ENCODE assay signal across 8 cellular contexts in genomic region chr14:89954045-89955021, GRCh38. TPM values are rescaled to one million over a fixed set of nuclear protein-coding genes. Genes with fewer than 3 reads are reported as not detected.
DNase-seq lines count a peak whose midpoint lies in the region; ATAC-seq and TF ChIP-seq lines count a peak whose summit lies in the region.

Gene EFCAB11, minus strand, starts transcription at chr14:89954730. Its CDS starts 70 bp downstream, at chr14:89954660.

- intact Hi-C loops in testis (cut with DNase I; ENCODE audit: low total_unique reads) = no loop called here

- H3K9ac ChIP-seq in SK-N-SH = peak within 1 kb of the TSS; percentile 92

- H3K4me2 ChIP-seq in SK-N-SH = peak within 1 kb of the TSS; percentile 90

- TF ChIP-seq POLR2A in testis (IDR thresholded peaks at IDR 0.05) = no peak

- peak; percentile 82 for ATAC-seq in HG02588 (IDR thresholded peaks at IDR 0.05; ENCODE audit: unreplicated experiment)
- ATAC-seq in activated naive CD4-positive, alpha-beta T cell treated with anti-CD3 and anti-CD28 coated beads, Interleukin-2, amount 50 U/mL, for 72 hours = peak; percentile 81 to 83

- H3K36me3 Mint-ChIP-seq in activated naive CD4-positive, alpha-beta T cell treated with anti-CD3 and anti-CD28 coated beads, Interleukin-2, amount 50 U/mL, for 72 hours = peaks cover 28% of the 10 kb centered on the region in 2 donors

- H3K4me1 ChIP-seq in SK-N-SH (ENCODE audit: control insufficient read depth in 1 of 2, insufficient read depth in 2 of 2, low read depth in 1 of 2, low read length in 1 of 2) = peaks cover 10 to 11% of the 10 kb centered on the region in 2 experiments; a peak in 3 of 4 replicates
- peaks cover 7% of the 10 kb centered on the region for H3K4me1 ChIP-seq in testis

- H3K79me2 ChIP-seq in SK-N-SH (ENCODE audit: insufficient read depth) = peaks cover 42% of the 10 kb centered on the region; the same call in 1 of the 2 replicates

- TF ChIP-seq CTCF in GM10248 (IDR thresholded peaks at IDR 0.05; ENCODE audit: control extremely low read depth, extremely low read depth, low read depth, missing control alignments) (peak; percentile 12), SK-N-SH (IDR thresholded peaks at IDR 0.05) (peak; percentile 47), testis (IDR thresholded peaks at IDR 0.05) (peak in 1 of 3 experiments; percentile 35)

- H3K9me3 ChIP-seq in SK-N-SH (no peaks in the 10 kb centered on the region), testis (no peaks in the 10 kb centered on the region)

- no peak for TF ChIP-seq RAD21 in SK-N-SH (IDR thresholded peaks at IDR 0.05; ENCODE audit: low read length)

- H3K27me3 ChIP-seq in SK-N-SH (ENCODE audit: insufficient read depth) (no peaks in the 10 kb centered on the region), testis (no peaks in the 10 kb centered on the region)

- H3K9me2 ChIP-seq in SK-N-SH = no peaks in the 10 kb centered on the region

- H3F3A ChIP-seq in SK-N-SH (replicated peaks; ENCODE audit: insufficient read depth) = peaks cover 24% of the 10 kb centered on the region

- H3K36me3 ChIP-seq in SK-N-SH (replicated peaks in 1 of 2; ENCODE audit: control insufficient read depth in 1 of 2, insufficient read depth in 2 of 2, low read length in 1 of 2) (peaks cover 18 to 29% of the 10 kb centered on the region in 2 experiments), testis (ENCODE audit: low read depth, missing control alignments) (no peaks in the 10 kb centered on the region)

- H3K4me3 ChIP-seq in SK-N-SH (ENCODE audit: low read depth in 2 of 2, low read length in 1 of 2) = peak within 1 kb of the TSS; percentile 76 to 89
- peak within 1 kb of the TSS; percentile 83 to 91 for H3K4me3 ChIP-seq in testis

- no peak for TF ChIP-seq EP300 in SK-N-SH (IDR thresholded peaks at IDR 0.05; ENCODE audit: borderline replicate concordance in 1 of 2, low read depth in 1 of 2, low read length in 1 of 2)

- H3K27ac Mint-ChIP-seq in activated naive CD4-positive, alpha-beta T cell treated with anti-CD3 and anti-CD28 coated beads, Interleukin-2, amount 50 U/mL, for 72 hours = peak within 1 kb of the TSS; percentile 96 to 98

- CTCF ChIA-PET in GM10248 (lab: Yijun Ruan, JAX) (interaction anchor here (0.8 to 6.4 kb wide), 9 partner anchors 9 to 1287 kb away, joined by 3 to 55 read pairs (median 3); partner anchors contain the start of gene PSMC1), SK-N-SH (lab: Yijun Ruan, JAX) (interaction anchor here (0.9 to 12.3 kb wide), 6 partner anchors 11 to 279 kb away, joined by 3 to 112 read pairs (median 3); no protein-coding TSS in a partner anchor)

- peak; percentile 93 for DNase-seq in GM10248 (ENCODE audit: extremely low spot score)
- DNase-seq in NCI-H1048 (lab: John Stamatoyannopoulos, UW) = peak; percentile 96
- peak; percentile 92 for DNase-seq in SK-N-SH
- peak; percentile 90 to 97 for DNase-seq in activated naive CD4-positive, alpha-beta T cell treated with anti-CD3 and anti-CD28 coated beads, Interleukin-2, amount 50 U/mL, for 72 hours (ENCODE audit: low spot score in 2 of 2)
- peak; percentile 91 for DNase-seq in glomerular endothelial cell (ENCODE audit: extremely low read depth, low read depth, low spot score)
- peak; percentile 97 for DNase-seq in occipital lobe (lab: John Stamatoyannopoulos, UW)
- peak; percentile 98 for DNase-seq in testis

- peaks cover 0 to 3% of the 10 kb centered on the region in 2 donors for H3K9me3 Mint-ChIP-seq in activated naive CD4-positive, alpha-beta T cell treated with anti-CD3 and anti-CD28 coated beads, Interleukin-2, amount 50 U/mL, for 72 hours

- POLR2A ChIA-PET in GM10248 (lab: Yijun Ruan, JAX) (interaction anchor here (0.5 kb wide), 1 partner anchor 19 kb away, joined by 3 read pairs; no protein-coding TSS in a partner anchor), SK-N-SH (lab: Yijun Ruan, JAX) (interaction anchor here (1.2 kb wide), 1 partner anchor 913 kb away, joined by 3 read pairs; no protein-coding TSS in a partner anchor)

- peak within 1 kb of the TSS; percentile 93 for H2AFZ ChIP-seq in SK-N-SH (ENCODE audit: low read depth)

- H3K27ac ChIP-seq in SK-N-SH (ENCODE audit: low read depth in 2 of 2, low read length in 1 of 2) (peak within 1 kb of the TSS; percentile 85 to 94), testis (peak within 1 kb of the TSS; percentile 74 to 86)

- 11% methylated on average over 25 of the region's 44 CpGs for WGBS in SK-N-SH (ENCODE audit: low lambda C conversion rate)
- WGBS in testis, 2 donors = 2% methylated on average over 25 to 44 of the region's 44 CpGs

- H4K20me1 ChIP-seq in SK-N-SH (ENCODE audit: insufficient read depth) = peaks cover 3% of the 10 kb centered on the region; the same call in 1 of the 2 replicates

TF ChIP-seq in SK-N-SH, 30 proteins besides CTCF, POLR2A, EP300 and RAD21 (continues in another document):
- no peak for TF ChIP-seq ZBTB33 (IDR thresholded peaks at IDR 0.05; ENCODE audit: borderline replicate concordance, low read depth)
- no peak for TF ChIP-seq TCF12 (IDR thresholded peaks at IDR 0.05)
- peak; percentile 67 for TF ChIP-seq CHD2 (IDR thresholded peaks at IDR 0.05; ENCODE audit: low read length, partially characterized antibody)
- TF ChIP-seq FOXJ3 (CRISPR knock-in tag; IDR thresholded peaks at IDR 0.05) = no peak
- TF ChIP-seq PBX3 (IDR thresholded peaks at IDR 0.05) = peak; percentile 99
- TF ChIP-seq TEAD4 (IDR thresholded peaks at IDR 0.05; ENCODE audit: borderline replicate concordance, insufficient read depth) = no peak
- TF ChIP-seq RXRA (IDR thresholded peaks at IDR 0.05; ENCODE audit: borderline replicate concordance, low read depth) = no peak
- no peak for TF ChIP-seq SMC3 (IDR thresholded peaks at IDR 0.05; ENCODE audit: low read depth, low read length)
- no peak for TF ChIP-seq FOSL2 (IDR thresholded peaks at IDR 0.05; ENCODE audit: borderline replicate concordance, low read depth)
- no peak for TF ChIP-seq MAX (IDR thresholded peaks at IDR 0.05; ENCODE audit: low read depth)
- TF ChIP-seq RFX5 (IDR thresholded peaks at IDR 0.05; ENCODE audit: low read length) = 0 out of 2 replicates have a peak, but pooled peaks have one; percentile 67
- TF ChIP-seq MXI1 (IDR thresholded peaks at IDR 0.05; ENCODE audit: low read depth, low read length) = peak; percentile 91
- no peak for TF ChIP-seq EZH2phosphoT487 (IDR thresholded peaks at IDR 0.05; ENCODE audit: borderline replicate concordance, low read depth)
- TF ChIP-seq USF1 (IDR thresholded peaks at IDR 0.05; ENCODE audit: borderline replicate concordance, low read depth) = no peak
- TF ChIP-seq YY1 (IDR thresholded peaks at IDR 0.05; ENCODE audit: low read depth) = no peak
- no peak; the same call in 1 of the 2 replicates for TF ChIP-seq NFIC (IDR thresholded peaks at IDR 0.05; ENCODE audit: borderline replicate concordance)
- TF ChIP-seq GABPA (IDR thresholded peaks at IDR 0.05; ENCODE audit: low read depth) = peak; percentile 68; the same call in 1 of the 2 replicates
- TF ChIP-seq RCOR1 (IDR thresholded peaks at IDR 0.05; ENCODE audit: low read length) = no peak

RNA-seq across cellular contexts. Expression of gene EFCAB11, which starts in this region (rescaled TPM):
- polyA plus RNA-seq in SK-N-SH (2012; rRNA removed) (2.9 and 3.9 TPM in 2 replicates), testis (ENCODE audit: insufficient read depth, low read depth, low replicate concordance) (78.3 TPM)
- 5.4 and 8.0 TPM in 2 replicates for polyA plus RNA-seq in SK-N-SH (2012; cell fraction: cytosol; rRNA removed)
- polyA plus RNA-seq in SK-N-SH (2012; cell fraction: nucleus; rRNA removed) = 1.4 and 2.8 TPM in 2 replicates
- total RNA-seq in activated naive CD4-positive, alpha-beta T cell treated with anti-CD3 and anti-CD28 coated beads, Interleukin-2, amount 50 U/mL, for 72 hours = 10 to 100 TPM in 1 of 2 donors, 1 to 10 TPM in 1; 8.9 to 12.5 TPM
- total RNA-seq in glomerular endothelial cell (3.9 and 5.7 TPM in 2 replicates), occipital lobe (3.7 TPM), testis (10 to 100 TPM; 30.5 to 50.6 TPM)

Comparison
In these comparisons a context has a peak if more than half of its experiments do, and no peak if none do; other contexts are left out.
1. Peak in every context shown above with its lines: DNase-seq, ATAC-seq, H3K4me3 ChIP-seq and H3K27ac ChIP-seq.